In the genomic region with DNA sequence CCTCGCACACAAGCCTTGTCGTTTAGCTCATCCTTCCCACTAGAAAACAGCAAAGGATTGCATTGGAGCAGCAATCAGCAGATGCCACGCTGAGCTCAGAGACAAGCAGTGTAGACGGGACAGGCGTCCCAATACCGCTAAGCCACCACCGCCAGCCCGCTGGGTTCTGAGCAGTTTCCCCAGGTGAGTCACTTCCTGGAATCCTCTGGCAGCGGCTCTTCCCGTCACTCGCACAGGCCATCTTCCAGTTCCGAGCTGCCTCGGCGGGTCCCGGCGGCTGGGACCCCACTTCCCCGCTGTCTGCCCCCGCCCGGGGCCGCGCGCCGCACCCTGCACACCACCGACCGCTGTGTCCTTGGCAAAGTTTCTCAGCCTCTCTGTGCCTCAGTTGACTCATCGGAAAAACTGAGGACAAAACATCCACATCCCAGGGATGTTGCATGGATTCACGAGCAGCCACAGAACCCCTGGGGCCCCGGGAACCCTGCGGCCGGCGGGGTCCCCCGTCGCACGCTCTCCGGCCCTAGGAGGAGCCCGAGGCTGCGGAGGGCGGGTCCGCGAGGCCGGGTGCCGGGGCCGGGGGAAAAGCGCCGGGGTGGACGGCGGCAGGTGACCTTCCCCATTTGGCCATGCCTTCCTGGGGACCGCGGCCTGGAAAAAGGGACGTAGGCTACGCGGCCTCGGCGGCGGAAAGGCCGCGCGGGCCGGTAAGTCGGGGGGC, we compare ENCODE assay signal across 8 cellular contexts. TPM values are rescaled to one million over a fixed set of nuclear protein-coding genes. Genes with fewer than 3 reads are reported as not detected.
DNase-seq lines count a peak whose midpoint lies in the region; ATAC-seq and TF ChIP-seq lines count a peak whose summit lies in the region.

No MANE protein-coding gene starts in this region.

- DNase-seq in NCI-H2227 (lab: John Stamatoyannopoulos, UW; ENCODE audit: unreplicated experiment) (peak; percentile 27), NCI-H2227 treated with DMSO at 0.1 percent for 48 hours (lab: John Stamatoyannopoulos, UW) (no peak), NCI-H345 (lab: John Stamatoyannopoulos, UW) (peak; percentile 42), endodermal cell (peak; percentile 91), mucosa of descending colon (peak; percentile 71 to 85 (median 79))
- peak; percentile 35 to 50 (median 41) for DNase-seq in activated CD8-positive, alpha-beta memory T cell treated with anti-CD3 and anti-CD28 coated beads for 48 hours (ENCODE audit: low read depth in 2 of 3, low spot score in 2 of 3)
- DNase-seq in stimulated activated CD8-positive, alpha-beta memory T cell treated with anti-CD3 and anti-CD28 coated beads, Interleukin-2, amount 100 ng/mL, for 48 hours (ENCODE audit: low read depth in 2 of 2): peak; percentile 61 to 62

- peak overlapping the region; percentile 81 for H3K27ac Mint-ChIP-seq in endodermal cell

- peaks cover 17% of the 10 kb centered on the region for H3K9me3 Mint-ChIP-seq in endodermal cell

- intact Hi-C loops in mucosa of descending colon (cut with DNase I, micrococcal nuclease): no loop called here

- peak overlapping the region; percentile 77 for H3K4me3 Mint-ChIP-seq in endodermal cell

- H3K4me3 ChIP-seq in endodermal cell (ENCODE audit: low read length): peak overlapping the region; percentile 94
- H3K4me3 ChIP-seq in mucosa of descending colon: peak overlapping the region; percentile 83

- no peaks in the 10 kb centered on the region for H3K27me3 ChIP-seq in endodermal cell (ENCODE audit: control insufficient read depth, insufficient read depth, low read length, poor library complexity, severe bottlenecking)

- ATAC-seq in HG02870 (IDR thresholded peaks at IDR 0.05; ENCODE audit: unreplicated experiment) (peak; percentile 26), mucosa of descending colon (peak; percentile 64)

- no peak overlapping the region for H3K27ac ChIP-seq in endodermal cell (ENCODE audit: low read depth, low read length)

- H3K27me3 Mint-ChIP-seq in endodermal cell (ENCODE audit: insufficient read depth): no peaks in the 10 kb centered on the region

- peaks cover 15% of the 10 kb centered on the region for H3K36me3 Mint-ChIP-seq in endodermal cell (ENCODE audit: low read depth)

- H3K4me1 ChIP-seq in endodermal cell (ENCODE audit: control insufficient read depth, insufficient read depth, low read length) (peaks cover 3% of the 10 kb centered on the region), mucosa of descending colon (ENCODE audit: low read depth) (peaks cover 9% of the 10 kb centered on the region)

- H3K36me3 ChIP-seq in endodermal cell (ENCODE audit: control insufficient read depth, insufficient read depth, low read length): peaks cover 11% of the 10 kb centered on the region
- H3K36me3 ChIP-seq in mucosa of descending colon (ENCODE audit: low read depth): no peaks in the 10 kb centered on the region

- peak overlapping the region; percentile 64 for H3K9ac ChIP-seq in endodermal cell (ENCODE audit: extremely low read depth, low read length, poor library complexity, severe bottlenecking)

- 0% methylated on average over 11 to 60 of the region's 60 CpGs for WGBS in endodermal cell (ENCODE audit: insufficient coverage in 1 of 2, insufficient read length in 1 of 2), 2 experiments

- peaks cover 8% of the 10 kb centered on the region for H3K4me1 Mint-ChIP-seq in endodermal cell

- TF ChIP-seq CTCF in endodermal cell (conservative IDR thresholded peaks at IDR 0.05): no peak
- no peak for TF ChIP-seq CTCF in mucosa of descending colon (IDR thresholded peaks at IDR 0.05)

- H3K9me3 ChIP-seq in endodermal cell (ENCODE audit: control insufficient read depth, low read length): peaks cover 15% of the 10 kb centered on the region
- no peaks in the 10 kb centered on the region for H3K9me3 ChIP-seq in mucosa of descending colon

RNA-seq across cellular contexts. Expression of a gene that starts 0.6 kb away (rescaled TPM):
- total RNA-seq in endodermal cell: 10 to 100 TPM; 39.3 to 51.0 TPM
- 35.0 TPM for polyA plus RNA-seq in endodermal cell (2013, experiment 1 of 2)
- polyA plus RNA-seq in endodermal cell (2013, experiment 2 of 2): 33.0 TPM
- total RNA-seq in mucosa of descending colon: 10 to 100 TPM; 33.6 to 79.4 (median 51.4) TPM

RNA-seq across cellular contexts. Expression of a gene that starts 46.9 kb away (rescaled TPM):
- total RNA-seq in endodermal cell (1 to 10 TPM; 1.4 to 2.3 TPM), mucosa of descending colon (10 to 100 TPM; 17.7 to 25.7 (median 20.5) TPM)
- 6.3 TPM for polyA plus RNA-seq in endodermal cell (2013, experiment 1 of 2)
- polyA plus RNA-seq in endodermal cell (2013, experiment 2 of 2): 5.0 TPM

RNA-seq across cellular contexts. Expression of a gene that starts 55.8 kb away (rescaled TPM):
- 10 to 100 TPM; 44.7 to 46.1 TPM for total RNA-seq in endodermal cell
- 23.7 TPM for polyA plus RNA-seq in endodermal cell (2013, experiment 1 of 2)
- polyA plus RNA-seq in endodermal cell (2013, experiment 2 of 2): 22.8 TPM
- total RNA-seq in mucosa of descending colon: 100 to 1,000 TPM in 2 of 3 donors, 10 to 100 TPM in 1; 83.8 to 167 (median 116) TPM

Comparison
In these comparisons a context has a peak if more than half of its experiments do, and no peak if none do; other contexts are left out.
1. RNA of a gene that starts 46.9 kb away (total RNA-seq): 17.7 to 25.7 TPM in mucosa of descending colon; 1.4 to 2.3 TPM in endodermal cell; every median in the first group is over 4 times any median in the second.